In genomic region chr7:29146082-29146706, GRCh38 we compare ENCODE assay signal across 1 cellular context.
TF ChIP-seq lines count a peak whose summit lies in the region.

Gene CPVL, minus strand, starts transcription at chr7:29146537. Its CDS starts 25,476 bp downstream, at chr7:29121061.

TF ChIP-seq in HEK293, 187 proteins besides CTCF, POLR2A, EP300 and RAD21 (continued from another document and continues in another):
- TF ChIP-seq PRDM4 (tag by site-specific recombination; IDR thresholded peaks at IDR 0.05): no peak
- TF ChIP-seq ZNF26 (tag by site-specific recombination; IDR thresholded peaks at IDR 0.05): no peak
- no peak for TF ChIP-seq ZNF623 (tag by site-specific recombination; IDR thresholded peaks at IDR 0.05)
- no peak for TF ChIP-seq ZNF473 (tag by site-specific recombination; IDR thresholded peaks at IDR 0.05)
- TF ChIP-seq ZNF707 (tag by site-specific recombination; IDR thresholded peaks at IDR 0.05): no peak
- TF ChIP-seq ZNF366 (tag by site-specific recombination; conservative IDR thresholded peaks at IDR 0.05): no peak
- TF ChIP-seq ZNF76 (tag by site-specific recombination; IDR thresholded peaks at IDR 0.05; ENCODE audit: borderline replicate concordance, low read depth): peak; percentile 48; the same call in 1 of the 2 replicates
- no peak for TF ChIP-seq ZNF416 (tag by site-specific recombination; IDR thresholded peaks at IDR 0.05)
- no peak for TF ChIP-seq YY2 (tag by site-specific recombination; IDR thresholded peaks at IDR 0.05)
- TF ChIP-seq SP7 (tag by site-specific recombination; IDR thresholded peaks at IDR 0.05): peak; percentile 41
- TF ChIP-seq GLIS1 (tag by site-specific recombination; IDR thresholded peaks at IDR 0.05): peak; percentile 57
- no peak for TF ChIP-seq BCL11A (tag by site-specific recombination; IDR thresholded peaks at IDR 0.05; ENCODE audit: low read depth)
- no peak for TF ChIP-seq ZNF266 (tag by site-specific recombination; IDR thresholded peaks at IDR 0.05; ENCODE audit: low read depth)
- peak; percentile 87 for TF ChIP-seq HIC1 (tag by site-specific recombination; IDR thresholded peaks at IDR 0.05)
- TF ChIP-seq ZNF24 (tag by site-specific recombination; IDR thresholded peaks at IDR 0.05): peak; percentile 31; the same call in 1 of the 2 replicates
- peak; percentile 20; the same call in 1 of the 2 replicates for TF ChIP-seq KLF8 (tag by site-specific recombination; IDR thresholded peaks at IDR 0.05)
- no peak for TF ChIP-seq PRDM2 (tag by site-specific recombination; IDR thresholded peaks at IDR 0.05; ENCODE audit: borderline replicate concordance)
- no peak for TF ChIP-seq ZNF521 (tag by site-specific recombination; IDR thresholded peaks at IDR 0.05)
- no peak for TF ChIP-seq ZNF223 (tag by site-specific recombination; IDR thresholded peaks at IDR 0.05)
- TF ChIP-seq ZNF501 (tag by site-specific recombination; IDR thresholded peaks at IDR 0.05): peak; percentile 61
- TF ChIP-seq ZNF449 (tag by site-specific recombination; IDR thresholded peaks at IDR 0.05): no peak
- TF ChIP-seq ZBTB44 (tag by site-specific recombination; IDR thresholded peaks at IDR 0.05): no peak
- TF ChIP-seq ZSCAN4 (tag by site-specific recombination; IDR thresholded peaks at IDR 0.05): no peak
- no peak for TF ChIP-seq ZNF148 (tag by site-specific recombination; IDR thresholded peaks at IDR 0.05; ENCODE audit: borderline replicate concordance)
- no peak for TF ChIP-seq ZNF391 (tag by site-specific recombination; IDR thresholded peaks at IDR 0.05; ENCODE audit: borderline replicate concordance, low read depth)
- TF ChIP-seq ZNF548 (tag by site-specific recombination; IDR thresholded peaks at IDR 0.05): no peak
- peak; percentile 72; the same call in 1 of the 2 replicates for TF ChIP-seq GLI4 (tag by site-specific recombination; IDR thresholded peaks at IDR 0.05)
- peak; percentile 60 for TF ChIP-seq ZFHX2 (tag by site-specific recombination; conservative IDR thresholded peaks at IDR 0.05)
- TF ChIP-seq ZIC2 (tag by site-specific recombination; IDR thresholded peaks at IDR 0.05): peak; percentile 80
- no peak for TF ChIP-seq GFI1B (tag by site-specific recombination; IDR thresholded peaks at IDR 0.05)
- TF ChIP-seq ZBTB26 (tag by site-specific recombination; optimal IDR thresholded peaks at IDR 0.05): peak; percentile 60
- TF ChIP-seq INSM2 (tag by site-specific recombination; IDR thresholded peaks at IDR 0.05): no peak
- TF ChIP-seq PRDM1 (tag by site-specific recombination; IDR thresholded peaks at IDR 0.05): no peak
- TF ChIP-seq ZNF768 (tag by site-specific recombination; IDR thresholded peaks at IDR 0.05): no peak
